ENCODE assay signal across 1 cellular context in the genomic region with DNA sequence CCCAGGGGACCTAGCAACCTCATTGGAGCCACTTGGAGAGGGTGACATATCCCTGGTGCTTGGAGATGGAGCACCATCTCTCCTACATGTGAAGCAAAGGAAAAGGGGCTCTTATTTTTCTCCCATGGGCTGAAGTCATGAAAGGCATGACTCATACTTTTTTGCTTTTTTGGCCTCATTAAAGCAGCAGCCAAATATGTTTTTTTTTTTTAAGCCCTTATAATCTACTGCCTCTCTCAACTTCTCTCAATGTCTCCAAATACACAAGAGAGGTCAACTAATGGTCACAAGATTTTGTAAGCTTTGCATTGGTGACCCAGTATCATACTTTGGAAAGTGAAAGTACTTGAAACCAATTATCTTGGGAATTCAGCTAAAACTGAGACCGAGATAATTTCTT.
TF ChIP-seq lines count a peak whose summit lies in the region.

No MANE protein-coding gene starts in this region.

TF ChIP-seq in GM23338, 12 proteins besides CTCF, POLR2A, EP300 and RAD21 (continued from another document):
- TF ChIP-seq, protein P1, sequence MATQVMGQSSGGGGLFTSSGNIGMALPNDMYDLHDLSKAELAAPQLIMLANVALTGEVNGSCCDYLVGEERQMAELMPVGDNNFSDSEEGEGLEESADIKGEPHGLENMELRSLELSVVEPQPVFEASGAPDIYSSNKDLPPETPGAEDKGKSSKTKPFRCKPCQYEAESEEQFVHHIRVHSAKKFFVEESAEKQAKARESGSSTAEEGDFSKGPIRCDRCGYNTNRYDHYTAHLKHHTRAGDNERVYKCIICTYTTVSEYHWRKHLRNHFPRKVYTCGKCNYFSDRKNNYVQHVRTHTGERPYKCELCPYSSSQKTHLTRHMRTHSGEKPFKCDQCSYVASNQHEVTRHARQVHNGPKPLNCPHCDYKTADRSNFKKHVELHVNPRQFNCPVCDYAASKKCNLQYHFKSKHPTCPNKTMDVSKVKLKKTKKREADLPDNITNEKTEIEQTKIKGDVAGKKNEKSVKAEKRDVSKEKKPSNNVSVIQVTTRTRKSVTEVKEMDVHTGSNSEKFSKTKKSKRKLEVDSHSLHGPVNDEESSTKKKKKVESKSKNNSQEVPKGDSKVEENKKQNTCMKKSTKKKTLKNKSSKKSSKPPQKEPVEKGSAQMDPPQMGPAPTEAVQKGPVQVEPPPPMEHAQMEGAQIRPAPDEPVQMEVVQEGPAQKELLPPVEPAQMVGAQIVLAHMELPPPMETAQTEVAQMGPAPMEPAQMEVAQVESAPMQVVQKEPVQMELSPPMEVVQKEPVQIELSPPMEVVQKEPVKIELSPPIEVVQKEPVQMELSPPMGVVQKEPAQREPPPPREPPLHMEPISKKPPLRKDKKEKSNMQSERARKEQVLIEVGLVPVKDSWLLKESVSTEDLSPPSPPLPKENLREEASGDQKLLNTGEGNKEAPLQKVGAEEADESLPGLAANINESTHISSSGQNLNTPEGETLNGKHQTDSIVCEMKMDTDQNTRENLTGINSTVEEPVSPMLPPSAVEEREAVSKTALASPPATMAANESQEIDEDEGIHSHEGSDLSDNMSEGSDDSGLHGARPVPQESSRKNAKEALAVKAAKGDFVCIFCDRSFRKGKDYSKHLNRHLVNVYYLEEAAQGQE (IDR thresholded peaks at IDR 0.05; ENCODE audit: unreplicated experiment), result no peak
